In the genomic region with DNA sequence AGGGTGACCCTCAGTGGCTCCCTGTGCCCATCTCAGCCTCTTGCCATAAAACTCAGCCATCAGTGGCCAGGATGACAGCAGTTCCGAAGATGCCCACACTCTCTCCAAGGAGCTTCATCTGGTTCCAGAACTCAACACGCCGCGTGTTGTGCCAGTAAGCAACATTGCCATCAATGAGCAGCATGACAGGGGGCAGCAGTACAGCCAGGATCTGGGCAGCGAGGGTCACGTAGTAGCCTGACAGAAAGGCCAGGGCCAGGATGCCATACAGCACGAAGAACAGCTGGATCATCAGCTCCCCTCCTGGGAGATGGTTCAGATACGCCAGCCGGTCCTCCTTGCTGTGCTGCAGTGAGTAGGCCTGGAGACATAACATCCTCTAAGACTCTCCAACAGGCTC, we compare ENCODE assay signal across 16 cellular contexts. TPM values are rescaled to one million over a fixed set of nuclear protein-coding genes. Genes with fewer than 3 reads are reported as not detected.
"Had no signal": no experiment of that assay in that cellular context is flagged by ENCODE, and none has a peak within 500 bp of the region (broad histone marks: within the 10 kb centered on the region; RNA-seq: fewer than 3 reads in every experiment).

No MANE protein-coding gene starts in this region.

- H3K9me3 ChIP-seq: esophagus squamous epithelium, psoas muscle, upper lobe of right lung had no signal

- ATAC-seq: activated CD4-positive, CD25-positive, alpha-beta regulatory T cell treated with anti-CD3 and anti-CD28 coated beads, Interleukin-2, amount 50 U/mL, for 24 hours; activated T-helper 17 cell treated with anti-CD3 and anti-CD28 coated beads, Interleukin-2, amount 50 U/mL, for 72 hours; natural killer cell treated with Interleukin-12 subunit alpha and Interleukin-12 subunit beta and Interleukin-15 and Interleukin-18, amount 100 ng/mL, for 72 hours; psoas muscle; sciatic nerve; stimulated activated naive CD8-positive, alpha-beta T cell treated with anti-CD3 and anti-CD28 coated beads, Interleukin-15, amount 100 ng/mL, for 72 hours; T-cell; upper lobe of right lung had no signal

- H3K4me3 ChIP-seq: esophagus squamous epithelium, psoas muscle, upper lobe of right lung had no signal

- H3K27me3 ChIP-seq: esophagus squamous epithelium, upper lobe of right lung had no signal

- DNase-seq: activated CD4-positive, alpha-beta T cell treated with anti-CD3 and anti-CD28 coated beads, Interleukin-2, amount 50 U/mL, for 48 hours; activated naive CD4-positive, alpha-beta T cell treated with Interleukin-2 at 50 U/mL for 16 hours; aorta; cortex of kidney; effector CD4-positive, alpha-beta T cell; esophagus squamous epithelium; mesenchymal stem cell; psoas muscle; stimulated activated naive CD8-positive, alpha-beta T cell treated with anti-CD3 and anti-CD28 coated beads, Interleukin-15, amount 100 ng/mL, for 72 hours; T-cell; T-helper 9 cell; upper lobe of right lung had no signal

- H3K27ac ChIP-seq: esophagus squamous epithelium, psoas muscle, upper lobe of right lung had no signal

RNA-seq across cellular contexts. Expression of a gene that starts 58.1 kb away (rescaled TPM):
- polyA plus RNA-seq: psoas muscle had no signal
